Comparison of ENCODE assay signal across 7 cellular contexts in the genomic region with DNA sequence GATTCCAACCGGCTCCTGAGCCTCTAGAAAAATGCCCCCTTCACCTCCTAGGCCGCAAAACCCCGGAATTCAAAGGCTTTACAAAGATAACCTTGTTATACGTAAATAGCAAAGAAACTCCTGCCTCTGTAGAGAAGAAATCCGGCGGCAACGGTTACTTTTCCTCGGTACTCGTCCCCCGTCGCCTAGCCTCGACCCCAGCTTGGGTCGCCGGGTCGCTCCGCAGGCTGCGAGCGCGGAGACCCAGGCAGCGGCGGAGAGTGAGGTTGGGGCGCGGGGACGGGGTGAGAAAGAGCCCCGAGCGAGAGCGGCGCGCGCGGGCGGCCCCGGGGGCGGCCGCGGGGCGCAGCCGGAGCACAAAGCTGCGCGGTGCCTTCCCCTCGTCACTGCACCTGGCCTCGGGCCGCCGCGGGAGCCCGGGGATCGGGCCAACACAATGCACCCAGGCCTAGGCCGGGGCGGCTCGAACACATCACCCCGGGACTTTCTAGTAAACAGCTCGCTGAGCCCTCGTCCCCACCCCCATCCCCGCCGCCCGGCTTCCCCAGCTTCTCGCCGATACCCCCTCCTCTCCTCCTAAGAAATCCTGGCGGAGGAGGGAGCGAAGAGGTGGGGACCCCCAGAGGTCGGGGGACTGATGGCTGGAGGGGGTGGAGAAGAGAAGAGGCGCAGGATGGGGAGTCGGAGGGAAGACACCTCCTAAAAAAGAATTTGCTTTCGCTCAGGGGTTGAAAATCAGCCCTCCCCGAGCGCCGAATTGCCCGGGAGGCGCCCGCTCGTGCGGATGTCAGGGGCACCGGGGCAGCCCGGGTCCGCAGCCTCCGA. TPM values are rescaled to one million over a fixed set of nuclear protein-coding genes. Genes with fewer than 3 reads are reported as not detected.
DNase-seq lines count a peak whose midpoint lies in the region; ATAC-seq lines count a peak whose summit lies in the region.

No MANE protein-coding gene starts in this region.

- H3K27me3 ChIP-seq in HUES6 (ENCODE audit: control insufficient read depth, insufficient read depth, low read length) = peaks cover 52% of the 10 kb centered on the region

- peak; percentile 25 for DNase-seq in cerebellum (ENCODE audit: low spot score)
- DNase-seq in left colon = peak in 1 of 2 donors; percentile 22
- peak; percentile 15 for DNase-seq in stimulated activated naive CD8-positive, alpha-beta T cell treated with anti-CD3 and anti-CD28 coated beads, Interleukin-15, Interleukin-2, amounts not matched to agents 100 U/mL and 50 U/mL, for 24 hours
- no peak for DNase-seq in NK-92 (lab: John Stamatoyannopoulos, UW; ENCODE audit: unreplicated experiment)

- H3K4me1 ChIP-seq in HUES6 (ENCODE audit: control insufficient read depth, insufficient read depth, low read length) = peaks cover 7% of the 10 kb centered on the region

- peak overlapping the region; percentile 73 for H3K9ac ChIP-seq in HUES6 (ENCODE audit: low read length)

- peak overlapping the region; percentile 78 for H3K4me3 ChIP-seq in HUES6 (ENCODE audit: low read depth, low read length)

- no peaks in the 10 kb centered on the region for H3K36me3 ChIP-seq in HUES6 (ENCODE audit: control insufficient read depth, insufficient read depth, low read length)

- H3K9me3 ChIP-seq in HUES6 (ENCODE audit: control insufficient read depth, insufficient read depth, low read depth, low read length) = no peaks in the 10 kb centered on the region

- peak; percentile 18 for ATAC-seq in GM19025 (IDR thresholded peaks at IDR 0.05; ENCODE audit: low read depth, unreplicated experiment)
- peak; percentile 58 for ATAC-seq in left colon
- ATAC-seq in stimulated activated naive CD8-positive, alpha-beta T cell treated with anti-CD3 and anti-CD28 coated beads, Interleukin-15, Interleukin-2, amounts not matched to agents 100 U/mL and 50 U/mL, for 24 hours = peak; percentile 61
- no peak for ATAC-seq in HG02981 (IDR thresholded peaks at IDR 0.05; ENCODE audit: unreplicated experiment)

- H3K27ac ChIP-seq in HUES6 (ENCODE audit: low read depth, low read length) = no peak overlapping the region

- intact Hi-C loops in left colon (cut with DNase I, micrococcal nuclease) = no loop called here

RNA-seq across cellular contexts. Expression of gene MPPED2, which starts 0.9 kb away (rescaled TPM):
- 50.4 TPM for total RNA-seq in cerebellum
- total RNA-seq in left colon = 1 to 10 TPM in 1 of 2 donors, not detected in 1; 2.9 TPM

Comparison
In these comparisons a context has a peak if more than half of its experiments do, and no peak if none do; other contexts are left out.
1. RNA of gene MPPED2, which starts 0.9 kb away (total RNA-seq): 50.4 TPM in cerebellum (single experiment); 2.9 TPM in left colon; every median in the first group is over 10 times any median in the second.